Comparison of ENCODE assay signal across 26 cellular contexts in the genomic region with DNA sequence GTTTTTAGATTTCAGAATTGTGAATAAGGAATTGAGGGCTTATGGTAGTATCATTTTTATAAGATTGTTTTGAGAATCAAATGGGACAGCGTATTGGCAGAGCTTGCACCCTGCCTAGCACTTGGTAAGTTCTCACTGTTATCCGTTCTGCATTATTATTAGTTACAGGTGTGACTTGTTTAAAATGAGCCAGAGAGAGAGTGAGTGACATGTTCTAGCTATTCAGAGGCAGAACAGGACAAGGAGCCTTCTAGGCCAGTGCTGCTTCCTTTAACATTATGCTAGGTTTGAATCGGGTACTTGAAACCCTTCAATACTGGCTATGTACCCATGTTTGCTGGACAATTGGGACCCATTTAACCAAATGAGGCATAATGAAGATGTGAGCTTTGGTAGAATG.
"Had no signal": no experiment of that assay in that cellular context is flagged by ENCODE, and none has a peak within 500 bp of the region (broad histone marks: within the 10 kb centered on the region; RNA-seq: fewer than 3 reads in every experiment).

No MANE protein-coding gene starts in this region.

- H3K4me3 ChIP-seq: coronary artery, esophagus muscularis mucosa, hepatocyte, lung, ovary, smooth muscle cell, suprapubic skin, transverse colon, upper lobe of right lung, uterus had no signal

- H3K4me2 ChIP-seq: hepatocyte, smooth muscle cell had no signal

- H3K4me1 Mint-ChIP-seq: stimulated activated naive CD8-positive, alpha-beta T cell treated with anti-CD3 and anti-CD28 coated beads, Interleukin-15, amount 100 ng/mL, for 72 hours had no signal

- H3K4me3 Mint-ChIP-seq: memory B cell; natural killer cell; stimulated activated naive CD8-positive, alpha-beta T cell treated with anti-CD3 and anti-CD28 coated beads, Interleukin-15, amount 100 ng/mL, for 72 hours had no signal

- H3K36me3 ChIP-seq: esophagus muscularis mucosa, ovary, suprapubic skin, transverse colon, upper lobe of right lung, uterus had no signal

- H3K27ac ChIP-seq: coronary artery, esophagus muscularis mucosa, foreskin keratinocyte, hepatocyte, ovary, suprapubic skin, transverse colon, upper lobe of right lung, uterus had no signal

- H3K27me3 Mint-ChIP-seq: memory B cell; stimulated activated naive CD8-positive, alpha-beta T cell treated with anti-CD3 and anti-CD28 coated beads, Interleukin-15, amount 100 ng/mL, for 72 hours had no signal

- H3K27me3 ChIP-seq: esophagus muscularis mucosa, foreskin keratinocyte, hepatocyte, ovary, suprapubic skin, transverse colon, upper lobe of right lung, uterus had no signal

- H3K27ac Mint-ChIP-seq: natural killer cell; stimulated activated naive CD8-positive, alpha-beta T cell treated with anti-CD3 and anti-CD28 coated beads, Interleukin-15, amount 100 ng/mL, for 72 hours had no signal

- ATAC-seq: foreskin keratinocyte; left colon; natural killer cell; sciatic nerve; stimulated activated naive CD8-positive, alpha-beta T cell treated with anti-CD3 and anti-CD28 coated beads, Interleukin-15, amount 100 ng/mL, for 72 hours; upper lobe of right lung had no signal

- H3K36me3 Mint-ChIP-seq: natural killer cell had no signal

- H3K9me3 ChIP-seq: esophagus muscularis mucosa, ovary, suprapubic skin, transverse colon, upper lobe of right lung, uterus had no signal

- DNase-seq: dermis blood vessel endothelial cell; effector memory CD4-positive, alpha-beta T cell; foreskin keratinocyte; left colon; natural killer cell; occipital lobe; ovary; posterior cingulate gyrus; retina; stimulated activated CD4-positive, alpha-beta T cell treated with anti-CD3 and anti-CD28 coated beads, Interleukin-12 subunit alpha, Interleukin-12 subunit beta, amount 100 ng/mL, for 4 hours; stimulated activated CD4-positive, alpha-beta T cell treated with anti-CD3 and anti-CD28 coated beads, Interleukin-1b, Interleukin-23, amount 100 ng/mL, for 48 hours; stimulated activated CD4-positive, alpha-beta T cell treated with anti-CD3 and anti-CD28 coated beads, Interleukin-4, amount 100 ng/mL, for 1 hour; stimulated activated CD8-positive, alpha-beta memory T cell treated with anti-CD3 and anti-CD28 coated beads, Interleukin-4, amount 100 ng/mL, for 48 hours; stimulated activated naive CD4-positive, alpha-beta T cell; stimulated activated naive CD8-positive, alpha-beta T cell treated with anti-CD3 and anti-CD28 coated beads, Interleukin-15, amount 100 ng/mL, for 72 hours; transverse colon; upper lobe of right lung; uterus had no signal

- H2AFZ ChIP-seq: hepatocyte had no signal

- H3K4me1 ChIP-seq: esophagus muscularis mucosa, foreskin keratinocyte, suprapubic skin, transverse colon, upper lobe of right lung, uterus had no signal

- H3K79me2 ChIP-seq: hepatocyte had no signal

- H3K9me3 Mint-ChIP-seq: natural killer cell had no signal
